Comparison of ENCODE assay signal across 23 cellular contexts in the genomic region with DNA sequence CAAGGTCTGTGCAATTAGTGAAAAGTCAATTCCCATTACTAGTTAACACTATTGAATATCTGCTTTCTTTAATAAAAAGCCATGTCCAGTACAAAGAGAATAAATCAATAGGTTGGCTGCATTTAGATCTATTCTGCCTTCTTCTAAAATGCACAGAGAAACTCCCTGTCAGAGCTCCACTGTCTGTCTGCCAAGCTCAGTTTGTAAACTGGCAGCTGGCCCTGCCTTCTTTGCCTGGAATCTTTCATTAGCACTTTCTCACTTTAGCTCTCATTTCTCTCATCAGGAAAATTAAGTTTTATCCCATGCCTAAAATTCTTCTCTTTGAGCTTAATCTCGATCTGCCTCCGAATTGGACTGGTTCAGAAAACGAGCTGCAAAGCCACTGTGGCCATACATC.
"Had no signal": no experiment of that assay in that cellular context is flagged by ENCODE, and none has a peak within 500 bp of the region (broad histone marks: within the 10 kb centered on the region; RNA-seq: fewer than 3 reads in every experiment).

No MANE protein-coding gene starts in this region.

- H3K4me3 Mint-ChIP-seq: activated CD4-positive, alpha-beta T cell treated with anti-CD3 and anti-CD28 coated beads, Interleukin-2, amount 10 ng/mL, durations not matched to agents 24 days and 14 days; activated CD8-positive, alpha-beta T cell treated with anti-CD3 and anti-CD28 coated beads for 36 hours; activated T-cell treated with anti-CD3 and anti-CD28 coated beads, Interleukin-2, amount 50 U/mL, for 4 hours; activated T-helper 17 cell treated with anti-CD3 and anti-CD28 coated beads, Interleukin-2, amount 50 U/mL, for 72 hours; central memory CD8-positive, alpha-beta T cell; naive B cell; stimulated activated naive B cell treated with anti-CD40 and anti-IgM and Interleukin-4, amounts not matched to agents 10 μg/mL and 1 μg/mL and 100 μg/mL, for 72 hours; T-helper 17 cell had no signal

- H3K27ac Mint-ChIP-seq: activated CD4-positive, alpha-beta T cell treated with anti-CD3 and anti-CD28 coated beads, Interleukin-2, amount 10 ng/mL, durations not matched to agents 24 days and 14 days; activated CD8-positive, alpha-beta T cell treated with anti-CD3 and anti-CD28 coated beads for 36 hours; activated T-helper 17 cell treated with anti-CD3 and anti-CD28 coated beads, Interleukin-2, amount 50 U/mL, for 72 hours; naive B cell; stimulated activated naive B cell treated with anti-CD40 and anti-IgM and Interleukin-4, amounts not matched to agents 10 μg/mL and 1 μg/mL and 100 μg/mL, for 72 hours; T-helper 17 cell had no signal

- H3K36me3 Mint-ChIP-seq: stimulated activated naive B cell treated with anti-CD40 and anti-IgM and Interleukin-4, amounts not matched to agents 10 μg/mL and 1 μg/mL and 100 μg/mL, for 72 hours had no signal

- H3K9me3 Mint-ChIP-seq: activated CD4-positive, alpha-beta T cell treated with anti-CD3 and anti-CD28 coated beads, Interleukin-2, amount 10 ng/mL, durations not matched to agents 24 days and 14 days; activated T-cell treated with anti-CD3 and anti-CD28 coated beads, Interleukin-2, amount 50 U/mL, for 4 hours; activated T-helper 17 cell treated with anti-CD3 and anti-CD28 coated beads, Interleukin-2, amount 50 U/mL, for 72 hours; central memory CD8-positive, alpha-beta T cell had no signal

- ATAC-seq: activated CD8-positive, alpha-beta T cell treated with anti-CD3 and anti-CD28 coated beads for 36 hours; activated T-cell treated with anti-CD3 and anti-CD28 coated beads, Interleukin-2, amount 50 U/mL, for 4 hours; activated T-helper 17 cell treated with anti-CD3 and anti-CD28 coated beads, Interleukin-2, amount 50 U/mL, for 72 hours; foreskin keratinocyte; lower lobe of right lung; pancreas; right cardiac atrium; stimulated activated naive B cell treated with anti-CD40 and anti-IgM and Interleukin-4, amounts not matched to agents 10 μg/mL and 1 μg/mL and 100 μg/mL, for 72 hours; T-helper 17 cell had no signal

- DNase-seq: activated CD4-positive, alpha-beta T cell treated with anti-CD3 and anti-CD28 coated beads, Interleukin-2, amount 10 ng/mL, durations not matched to agents 24 days and 14 days; activated CD4-positive, CD25-positive, alpha-beta regulatory T cell treated with anti-CD3 and anti-CD28 coated beads, Interleukin-2, amount 50 U/mL, for 72 hours; activated CD8-positive, alpha-beta T cell treated with anti-CD3 and anti-CD28 coated beads for 36 hours; activated gamma-delta T cell treated with Interleukin-2 at 50 U/mL for 16 hours; activated naive CD4-positive, alpha-beta T cell treated with anti-CD3 and anti-CD28 coated beads, Interleukin-2, amount 50 U/mL, for 16 hours; activated T-cell treated with anti-CD3 and anti-CD28 coated beads, Interleukin-2, amount 50 U/mL, for 4 hours; amniotic stem cell; dermis blood vessel endothelial cell; effector CD4-positive, alpha-beta T cell; foreskin keratinocyte; lower lobe of right lung; mesendoderm; naive B cell; pancreas; stimulated activated CD4-positive, alpha-beta T cell treated with anti-CD3 and anti-CD28 coated beads, Interleukin-15, amount 100 ng/mL, for 24 hours; stimulated activated CD4-positive, alpha-beta T cell treated with anti-CD3 and anti-CD28 coated beads, Interleukin-2, amount 100 ng/mL, for 24 hours; stimulated activated naive B cell treated with anti-CD40 and anti-IgM and Interleukin-4, amounts not matched to agents 10 μg/mL and 1 μg/mL and 100 μg/mL, for 72 hours; stomach; T-helper 17 cell; T1000 had no signal

- H3K4me1 Mint-ChIP-seq: activated CD4-positive, alpha-beta T cell treated with anti-CD3 and anti-CD28 coated beads, Interleukin-2, amount 10 ng/mL, durations not matched to agents 24 days and 14 days; activated T-helper 17 cell treated with anti-CD3 and anti-CD28 coated beads, Interleukin-2, amount 50 U/mL, for 72 hours; central memory CD8-positive, alpha-beta T cell; naive B cell; T-helper 17 cell had no signal
